Comparison of ENCODE assay signal across 2 cellular contexts in the genomic region with DNA sequence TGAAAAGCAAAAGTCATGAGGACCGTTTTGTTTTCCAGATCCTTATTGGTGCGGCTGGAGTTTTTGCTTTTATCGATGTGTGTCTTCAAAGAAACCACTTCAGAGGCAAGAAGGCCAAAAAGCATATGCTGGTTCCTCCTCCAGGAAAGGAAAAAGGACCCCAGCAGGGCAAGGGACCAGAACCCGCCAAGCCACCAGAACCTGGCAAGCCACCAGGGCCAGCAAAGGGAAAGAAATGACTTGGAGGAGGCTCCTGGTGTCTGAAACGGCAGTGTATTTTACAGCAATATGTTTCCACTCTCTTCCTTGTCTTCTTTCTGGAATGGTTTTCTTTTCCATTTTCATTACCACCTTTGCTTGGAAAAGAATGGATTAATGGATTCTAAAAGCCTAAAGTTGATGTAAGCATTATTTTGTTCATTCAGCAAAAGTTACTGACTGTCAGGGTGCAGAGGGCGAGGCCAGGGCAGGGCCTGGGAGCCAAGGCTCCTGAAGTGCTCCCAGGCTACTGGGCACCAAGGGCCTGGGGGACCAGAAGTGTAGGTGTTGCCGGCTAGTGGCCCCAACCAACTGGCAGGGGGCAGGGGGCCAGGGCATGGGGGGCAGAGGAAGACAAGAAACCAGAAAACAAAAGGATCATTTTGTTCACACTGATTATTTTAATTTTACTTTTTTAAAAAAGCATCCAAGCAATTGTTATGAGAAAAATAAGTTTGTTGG.
TF ChIP-seq lines count a peak whose summit lies in the region.

No MANE protein-coding gene starts in this region.

TF ChIP-seq in A549, 52 proteins besides CTCF, POLR2A, EP300 and RAD21:
- peak; percentile 23 for TF ChIP-seq MAFK (IDR thresholded peaks at IDR 0.05; ENCODE audit: partially characterized antibody)
- TF ChIP-seq, protein P1, sequence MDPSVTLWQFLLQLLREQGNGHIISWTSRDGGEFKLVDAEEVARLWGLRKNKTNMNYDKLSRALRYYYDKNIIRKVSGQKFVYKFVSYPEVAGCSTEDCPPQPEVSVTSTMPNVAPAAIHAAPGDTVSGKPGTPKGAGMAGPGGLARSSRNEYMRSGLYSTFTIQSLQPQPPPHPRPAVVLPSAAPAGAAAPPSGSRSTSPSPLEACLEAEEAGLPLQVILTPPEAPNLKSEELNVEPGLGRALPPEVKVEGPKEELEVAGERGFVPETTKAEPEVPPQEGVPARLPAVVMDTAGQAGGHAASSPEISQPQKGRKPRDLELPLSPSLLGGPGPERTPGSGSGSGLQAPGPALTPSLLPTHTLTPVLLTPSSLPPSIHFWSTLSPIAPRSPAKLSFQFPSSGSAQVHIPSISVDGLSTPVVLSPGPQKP (IDR thresholded peaks at IDR 0.05; ENCODE audit: low read depth, low read length): no peak
TF ChIP-seq in A549: peak in this region for 1.

TF ChIP-seq in IMR-90, 13 proteins besides CTCF, POLR2A, EP300 and RAD21:
- TF ChIP-seq RFX5 (IDR thresholded peaks at IDR 0.05; ENCODE audit: low read depth, low read length) (no peak), CHD1 (IDR thresholded peaks at IDR 0.05; ENCODE audit: low read depth, low read length) (no peak), MAFK (IDR thresholded peaks at IDR 0.05; ENCODE audit: low read depth, low read length) (no peak), FOS (IDR thresholded peaks at IDR 0.05; ENCODE audit: low read depth, low read length) (no peak), USF2 (IDR thresholded peaks at IDR 0.05; ENCODE audit: low read depth, low read length) (no peak), MAZ (IDR thresholded peaks at IDR 0.05; ENCODE audit: borderline replicate concordance, low read depth, low read length) (no peak), MXI1 (IDR thresholded peaks at IDR 0.05; ENCODE audit: borderline replicate concordance, low read depth, low read length) (no peak), BHLHE40 (IDR thresholded peaks at IDR 0.05; ENCODE audit: low read depth, low read length) (no peak), CEBPB (IDR thresholded peaks at IDR 0.05; ENCODE audit: low read depth, low read length) (no peak), NFE2L2 (IDR thresholded peaks at IDR 0.05; ENCODE audit: low read depth, low read length) (no peak), RCOR1 (IDR thresholded peaks at IDR 0.05; ENCODE audit: insufficient replicate concordance, low read length) (no peak), SMC3 (IDR thresholded peaks at IDR 0.05; ENCODE audit: low read depth, low read length) (no peak)
- TF ChIP-seq, protein P1 (IDR thresholded peaks at IDR 0.05; ENCODE audit: borderline replicate concordance, low read depth, low read length): no peak
